ENCODE assay signal across 33 cellular contexts in the genomic region with DNA sequence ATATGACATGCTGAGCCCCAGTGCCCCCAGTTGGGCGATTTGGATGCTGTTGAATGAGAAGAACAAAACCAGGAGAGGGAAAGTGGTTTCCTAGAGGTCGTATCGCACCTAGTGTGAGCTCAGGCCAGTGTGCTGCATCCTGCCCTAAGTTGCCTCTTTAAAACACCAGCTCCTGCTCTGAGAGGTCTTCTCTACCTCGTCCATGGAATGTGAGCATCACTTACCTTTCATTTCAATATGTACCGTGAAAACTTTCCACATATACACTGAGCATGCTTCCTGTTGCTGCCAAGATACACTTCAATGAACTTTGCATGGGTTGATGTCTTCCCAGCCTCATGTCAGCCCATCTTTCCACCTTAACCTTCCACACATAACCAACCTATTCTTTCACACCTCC. TPM values are rescaled to one million over a fixed set of nuclear protein-coding genes. Genes with fewer than 3 reads are reported as not detected.
DNase-seq lines count a peak whose midpoint lies in the region; TF ChIP-seq lines count a peak whose summit lies in the region.
"Had no signal": no experiment of that assay in that cellular context is flagged by ENCODE, and none has a peak within 500 bp of the region (broad histone marks: within the 10 kb centered on the region; RNA-seq: fewer than 3 reads in every experiment).

No MANE protein-coding gene starts in this region.

- TF ChIP-seq POLR2A in esophagus muscularis mucosa (IDR thresholded peaks at IDR 0.05; ENCODE audit: low read depth), result no peak

- no peak for TF ChIP-seq EP300 in esophagus muscularis mucosa (IDR thresholded peaks at IDR 0.05)

- intact Hi-C loops in esophagus muscularis mucosa (cut with DNase I), result no loop called here

- peaks cover 14% of the 10 kb centered on the region for H3K4me1 Mint-ChIP-seq in osteocyte (ENCODE audit: unreplicated experiment)
- peaks cover 12% of the 10 kb centered on the region for H3K4me1 Mint-ChIP-seq in nephron progenitor cell
- H3K4me1 Mint-ChIP-seq: B cell; CD14-positive monocyte; CD4-positive, alpha-beta memory T cell; CD4-positive, CD25-positive, alpha-beta regulatory T cell; CD8-positive, alpha-beta memory T cell had no signal

- H3K9me3 ChIP-seq in esophagus muscularis mucosa, result no peaks in the 10 kb centered on the region
- H3K9me3 ChIP-seq: A549, BE2C, BLaER1, Caco-2 had no signal

- H3K9me3 Mint-ChIP-seq in osteocyte (ENCODE audit: unreplicated experiment), result no peaks in the 10 kb centered on the region
- no peaks in the 10 kb centered on the region for H3K9me3 Mint-ChIP-seq in nephron progenitor cell
- H3K9me3 Mint-ChIP-seq: CD4-positive, alpha-beta T cell; CD8-positive, alpha-beta T cell had no signal

- WGBS in esophagus muscularis mucosa, result 86% methylated on average over 5 of the region's 5 CpGs

- DNase-seq in esophagus muscularis mucosa (ENCODE audit: extremely low spot score), result peak; percentile 91
- peak; percentile 38 for DNase-seq in osteocyte (ENCODE audit: extremely low spot score, unreplicated experiment)
- DNase-seq in nephron progenitor cell, result no peak
- no peak for DNase-seq in glomerular visceral epithelial cell (ENCODE audit: extremely low spot score)
- DNase-seq: 8988T; ACHN; AML-193; BE2C; C1 segment of cervical spinal cord; Caco-2; Calu3; CD4-positive, alpha-beta memory T cell; CD4-positive, alpha-beta T cell; CD4-positive, CD25-positive, alpha-beta regulatory T cell; CD8-positive, alpha-beta memory T cell; CD8-positive, alpha-beta T cell; COR-L47; DMS 273 treated with DMSO at 0.1 percent for 48 hours; DMS153; DMS53; DMS79; DMS79 treated with DMSO at 0.1 percent for 48 hours; DND-41; EL had no signal

- peaks cover 0 to 3% (median 0%) of the 10 kb centered on the region in 4 donors for H3K4me1 ChIP-seq in esophagus muscularis mucosa
- H3K4me1 ChIP-seq: A549, Caco-2 had no signal

- no peak for TF ChIP-seq CTCF in esophagus muscularis mucosa (IDR thresholded peaks at IDR 0.05)
- TF ChIP-seq CTCF in osteocyte (IDR thresholded peaks at IDR 0.05), result no peak
- TF ChIP-seq CTCF in nephron progenitor cell (IDR thresholded peaks at IDR 0.05), result no peak

- no peaks in the 10 kb centered on the region for H3K36me3 Mint-ChIP-seq in osteocyte (ENCODE audit: unreplicated experiment)
- no peaks in the 10 kb centered on the region for H3K36me3 Mint-ChIP-seq in nephron progenitor cell (ENCODE audit: low read depth)
- H3K36me3 Mint-ChIP-seq: CD14-positive monocyte; CD4-positive, alpha-beta memory T cell; CD4-positive, CD25-positive, alpha-beta regulatory T cell; CD8-positive, alpha-beta memory T cell; CD8-positive, alpha-beta T cell had no signal

- H3K27ac ChIP-seq in esophagus muscularis mucosa (replicated peaks in 1 of 4), result no peak overlapping the region
- H3K27ac ChIP-seq: 22Rv1; A549; BLaER1; BLaER1 treated with 17β-estradiol and CSF1 and Interleukin-3, amounts not matched to agents 10 nM and 100 nM; C4-2B had no signal

- H3K27ac Mint-ChIP-seq in osteocyte (ENCODE audit: unreplicated experiment) (no peak overlapping the region), nephron progenitor cell (no peak overlapping the region)
- H3K27ac Mint-ChIP-seq: B cell; CD14-positive monocyte; CD4-positive, alpha-beta memory T cell; CD4-positive, alpha-beta T cell; CD4-positive, CD25-positive, alpha-beta regulatory T cell; CD8-positive, alpha-beta memory T cell; CD8-positive, alpha-beta T cell had no signal

- H3K4me3 Mint-ChIP-seq in osteocyte (ENCODE audit: unreplicated experiment) (no peak overlapping the region), nephron progenitor cell (no peak overlapping the region)
- H3K4me3 Mint-ChIP-seq: B cell; CD14-positive monocyte; CD4-positive, alpha-beta memory T cell; CD4-positive, alpha-beta T cell; CD4-positive, CD25-positive, alpha-beta regulatory T cell; CD8-positive, alpha-beta memory T cell; CD8-positive, alpha-beta T cell had no signal

- H3K4me3 ChIP-seq in esophagus muscularis mucosa, result no peak overlapping the region
- H3K4me3 ChIP-seq: A549; BLaER1; BLaER1 treated with 17β-estradiol and CSF1 and Interleukin-3, amounts not matched to agents 10 nM and 100 nM had no signal

- no peaks in the 10 kb centered on the region for H3K27me3 ChIP-seq in esophagus muscularis mucosa
- H3K27me3 ChIP-seq: BE2C; BLaER1; BLaER1 treated with 17β-estradiol and CSF1 and Interleukin-3, amounts not matched to agents 10 nM and 100 nM had no signal

- H3K36me3 ChIP-seq in esophagus muscularis mucosa, result no peaks in the 10 kb centered on the region
- H3K36me3 ChIP-seq: BLaER1; BLaER1 treated with 17β-estradiol and CSF1 and Interleukin-3, amounts not matched to agents 10 nM and 100 nM had no signal

- H3K27me3 Mint-ChIP-seq in osteocyte (ENCODE audit: unreplicated experiment) (peaks cover 8% of the 10 kb centered on the region), nephron progenitor cell (ENCODE audit: low read depth, poor library complexity) (peaks cover 25% of the 10 kb centered on the region)
- H3K27me3 Mint-ChIP-seq: B cell had no signal

RNA-seq across cellular contexts. Expression of a gene that starts 55.6 kb away (rescaled TPM):
- total RNA-seq in esophagus muscularis mucosa (under 1 TPM; 0.32 to 0.83 (median 0.41) TPM), osteocyte (not detected in 2 replicates)
- total RNA-seq: A172; B cell; Caco-2; Calu3; CD4-positive, alpha-beta memory T cell; CD4-positive, CD25-positive, alpha-beta regulatory T cell; CD8-positive, alpha-beta memory T cell; CD8-positive, alpha-beta T cell; Daoy had no signal

Comparison
In these comparisons a context has a peak if more than half of its experiments do, and no peak if none do; other contexts are left out.
1. DNase-seq: peak in esophagus muscularis mucosa (single experiment) and osteocyte (single experiment); none in nephron progenitor cell (single experiment) and glomerular visceral epithelial cell (single experiment).